ENCODE assay signal across 8 cellular contexts in the genomic region with DNA sequence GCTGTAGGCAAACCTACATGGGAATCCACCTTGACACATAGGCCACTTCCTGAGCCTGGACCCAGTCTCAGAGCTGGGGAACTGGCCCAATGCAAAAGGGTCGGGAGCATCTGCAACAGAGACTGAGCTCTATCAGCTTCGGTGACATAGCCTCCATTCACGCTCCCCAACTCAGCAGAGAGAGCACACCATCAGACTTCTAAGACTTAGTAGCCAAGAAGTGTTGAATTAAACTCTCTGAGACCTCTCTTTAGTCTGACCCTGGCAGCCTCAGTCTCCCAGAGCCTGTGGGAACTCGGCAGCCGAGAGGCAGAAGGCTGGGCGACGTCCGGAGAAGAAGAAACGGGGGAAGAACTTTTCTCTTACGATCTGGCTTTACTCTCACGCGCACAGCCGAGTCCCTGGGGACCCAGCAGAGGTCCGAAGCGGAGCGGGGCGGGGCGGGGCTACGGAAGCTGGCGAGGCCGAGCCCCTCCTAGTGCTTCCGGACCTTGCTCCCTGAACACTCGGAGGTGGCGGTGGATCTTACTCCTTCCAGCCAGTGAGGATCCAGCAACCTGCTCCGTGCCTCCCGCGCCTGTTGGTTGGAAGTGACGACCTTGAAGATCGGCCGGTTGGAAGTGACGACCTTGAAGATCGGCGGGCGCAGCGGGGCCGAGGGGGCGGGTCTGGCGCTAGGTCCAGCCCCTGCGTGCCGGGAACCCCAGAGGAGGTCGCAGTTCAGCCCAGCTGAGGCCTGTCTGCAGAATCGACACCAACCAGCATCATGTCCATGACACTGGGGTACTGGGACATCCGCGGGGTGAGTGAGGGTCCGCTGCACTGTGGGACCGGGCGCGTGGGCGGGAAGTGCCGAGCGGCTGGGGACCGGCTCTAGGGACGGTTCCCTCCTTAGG. TPM values are rescaled to one million over a fixed set of nuclear protein-coding genes. Genes with fewer than 3 reads are reported as not detected.
A peak's percentile ranks its signal among the peaks of the same experiment; 100 is the strongest.
DNase-seq lines count a peak whose midpoint lies in the region; ATAC-seq, FAIRE-seq and TF ChIP-seq lines count a peak whose summit lies in the region.

A gene (plus strand): TSS at position 476 of the 896 bp plus-strand sequence. CDS start 291 bp downstream, at position 767.

- H3K9ac ChIP-seq in kidney (ENCODE audit: low read length in 2 of 2): peak within 1 kb of the TSS; percentile 91 to 95

- intact Hi-C loops in kidney (cut with DNase I): no loop called here

- TF ChIP-seq CTCF in kidney (IDR thresholded peaks at IDR 0.05; ENCODE audit: borderline replicate concordance, extremely low read depth, insufficient read depth): peak; percentile 12

- ATAC-seq in HG02840 (IDR thresholded peaks at IDR 0.05; ENCODE audit: low FRiP score, unreplicated experiment): peak; percentile 88

- peak within 1 kb of the TSS; percentile 92 to 94 for H3K27ac ChIP-seq in kidney (ENCODE audit: low read depth in 2 of 2, low read length in 2 of 2)

- no peak for FAIRE-seq in kidney (lab: Jason Lieb, UNC)

- no peaks in the 10 kb centered on the region for H3K9me3 ChIP-seq in kidney (ENCODE audit: control insufficient read depth in 1 of 2, low read length in 2 of 2)

- H3K36me3 ChIP-seq in kidney (ENCODE audit: control insufficient read depth in 1 of 2, insufficient read depth in 2 of 2, low read length in 2 of 2): peaks cover 3 to 15% of the 10 kb centered on the region in 2 donors

- H3K4me3 ChIP-seq in kidney (ENCODE audit: low read length in 2 of 2): peak within 1 kb of the TSS; percentile 90 to 95

- H3K4me1 ChIP-seq in kidney (ENCODE audit: control insufficient read depth in 1 of 2, insufficient read depth in 1 of 2, low read depth in 1 of 2, low read length in 2 of 2): peaks cover 12 to 27% of the 10 kb centered on the region in 2 donors

- peak; percentile 4 for DNase-seq in NCI-H2029 treated with DMSO at 0.1 percent for 48 hours (lab: John Stamatoyannopoulos, UW)
- DNase-seq in NCI-H2029 (lab: John Stamatoyannopoulos, UW): no peak
- peak; percentile 41 for DNase-seq in NCI-H2196 treated with DMSO at 0.1 percent for 48 hours (lab: John Stamatoyannopoulos, UW; ENCODE audit: unreplicated experiment)
- peak; percentile 43 for DNase-seq in activated CD4-positive, CD25-positive, alpha-beta regulatory T cell treated with anti-CD3 and anti-CD28 coated beads, Interleukin-2, amount 50 U/mL, for 16 hours (ENCODE audit: low read depth, low spot score)
- DNase-seq in central memory CD4-positive, alpha-beta T cell: peak; percentile 32
- peak; percentile 95 for DNase-seq in kidney
- peak; percentile 33 to 62 (median 55) for DNase-seq in stimulated activated CD4-positive, alpha-beta T cell treated with anti-CD3 and anti-CD28 coated beads, Interleukin-12 subunit alpha, Interleukin-12 subunit beta, amount 100 ng/mL, for 48 hours (ENCODE audit: low read depth in 2 of 3, low spot score in 1 of 3)

RNA-seq across cellular contexts. Expression of the gene that starts here (rescaled TPM):
- total RNA-seq in kidney: 34.0 TPM
- polyA plus RNA-seq in kidney (ENCODE audit: insufficient read depth, low read depth, low replicate concordance): 117 TPM
